Comparison of ENCODE assay signal across 8 cellular contexts in genomic region chr4:121869841-121870822, GRCh38. TPM values are rescaled to one million over a fixed set of nuclear protein-coding genes. Genes with fewer than 3 reads are reported as not detected.
DNase-seq lines count a peak whose midpoint lies in the region; ATAC-seq, FAIRE-seq and TF ChIP-seq lines count a peak whose summit lies in the region.

Gene BBS7, minus strand, starts transcription at chr4:121870474. Its CDS starts 161 bp downstream, at chr4:121870313.

- peak within 1 kb of the TSS; percentile 94 for H3K27ac Mint-ChIP-seq in type B pancreatic cell

- ATAC-seq in HG02852 (IDR thresholded peaks at IDR 0.05; ENCODE audit: unreplicated experiment) (peak; percentile 99), heart left ventricle (peak; percentile 99 to 100 (median 100))

- intact Hi-C loops in T-helper 1 cell treated with Interleukin-12 subunit alpha and Interleukin-12 subunit beta and Interleukin-4 antibody, amounts not matched to agents 30 ng/mL and 1 ng/mL, for 36 hours (cut with micrococcal nuclease): loop anchor here (1.0 to 10.0 kb wide), 11 partner anchors 8 to 1053 kb away; partner anchors contain the start of genes BBS12, BLTP1, EXOSC9 and FGF2
- intact Hi-C loops in heart left ventricle (cut with DNase I): loop anchor here in 2 of 10 donors (2.0 to 5.0 kb wide), 2 partner anchors 45 to 68 kb away; partner anchors contain the start of gene EXOSC9 (in 1 of the 2)

- H3K4me3 ChIP-seq in heart left ventricle: peak within 1 kb of the TSS; percentile 59 to 96 (median 84)

- H3K27me3 ChIP-seq in heart left ventricle: peaks cover 0 to 4% (median 0%) of the 10 kb centered on the region in 9 donors

- H3K4me3 Mint-ChIP-seq in type B pancreatic cell: peak within 1 kb of the TSS; percentile 97

- peak within 1 kb of the TSS; percentile 26 to 93 (median 84) for H3K27ac ChIP-seq in heart left ventricle

- H3K27me3 Mint-ChIP-seq in type B pancreatic cell: no peaks in the 10 kb centered on the region

- peak; percentile 88 for TF ChIP-seq POLR2A in GM12892 (IDR thresholded peaks at IDR 0.05; ENCODE audit: low read depth, low read length)
- peak in 1 of 2 donors; percentile 83 for TF ChIP-seq POLR2A in heart left ventricle (IDR thresholded peaks at IDR 0.05)

- H3K9me3 ChIP-seq in heart left ventricle: peaks cover 0 to 5% (median 0%) of the 10 kb centered on the region in 12 donors

- peaks cover 0 to 23% (median 8%) of the 10 kb centered on the region in 9 donors for H3K36me3 ChIP-seq in heart left ventricle

- peaks cover 0 to 11% (median 2%) of the 10 kb centered on the region in 12 donors for H3K4me1 ChIP-seq in heart left ventricle

- H3K9me3 Mint-ChIP-seq in type B pancreatic cell: no peaks in the 10 kb centered on the region

- peaks cover 12% of the 10 kb centered on the region for H3K4me1 Mint-ChIP-seq in type B pancreatic cell (ENCODE audit: unreplicated experiment)

- DNase-seq in GM12892 (ENCODE audit: insufficient read length): peak; percentile 73
- DNase-seq in NCI-H146 treated with DMSO at 0.1 percent for 48 hours (lab: John Stamatoyannopoulos, UW; ENCODE audit: unreplicated experiment): peak; percentile 90
- peak; percentile 94 for DNase-seq in amniotic epithelial cell (ENCODE audit: low read depth)
- peak; percentile 97 to 99 (median 98) for DNase-seq in heart left ventricle
- DNase-seq in pons (ENCODE audit: low spot score): peak; percentile 98
- peak; percentile 94 for DNase-seq in type B pancreatic cell (ENCODE audit: extremely low spot score, unreplicated experiment)

- 0 to 1% (median 0%) methylated on average over 27 to 58 of the region's 58 CpGs for WGBS in heart left ventricle, 4 donors

- no peak for TF ChIP-seq CTCF in heart left ventricle (IDR thresholded peaks at IDR 0.05)
- TF ChIP-seq CTCF in type B pancreatic cell (conservative IDR thresholded peaks at IDR 0.05): no peak

- peaks cover 21% of the 10 kb centered on the region for H3K36me3 Mint-ChIP-seq in type B pancreatic cell

- peak; percentile 99 for FAIRE-seq in GM12892 (lab: Jason Lieb, UNC)

RNA-seq across cellular contexts. Expression of gene BBS7, which starts in this region (rescaled TPM):
- 8.8 TPM for polyA plus RNA-seq in GM12892 (2012; ENCODE audit: missing spikeins)
- total RNA-seq in T-helper 1 cell treated with Interleukin-12 subunit alpha and Interleukin-12 subunit beta and Interleukin-4 antibody, amounts not matched to agents 30 ng/mL and 1 ng/mL, for 36 hours: 15.4 and 15.7 TPM in 2 replicates
- total RNA-seq in heart left ventricle (1 to 10 TPM; 3.3 to 7.8 (median 4.9) TPM), type B pancreatic cell (ENCODE audit: low replicate concordance) (19.0 and 26.0 TPM in 2 replicates)
- 10 to 100 TPM in 1 of 2 donors, 1 to 10 TPM in 1; 2.7 to 13.9 TPM for polyA plus RNA-seq in heart left ventricle

Comparison
In these comparisons a context has a peak if more than half of its experiments do, and no peak if none do; other contexts are left out.
1. Peak in every context shown above with its lines: DNase-seq, ATAC-seq, H3K4me3 ChIP-seq and H3K27ac ChIP-seq.